27 cellular contexts compared by ENCODE assay signal in the genomic region with DNA sequence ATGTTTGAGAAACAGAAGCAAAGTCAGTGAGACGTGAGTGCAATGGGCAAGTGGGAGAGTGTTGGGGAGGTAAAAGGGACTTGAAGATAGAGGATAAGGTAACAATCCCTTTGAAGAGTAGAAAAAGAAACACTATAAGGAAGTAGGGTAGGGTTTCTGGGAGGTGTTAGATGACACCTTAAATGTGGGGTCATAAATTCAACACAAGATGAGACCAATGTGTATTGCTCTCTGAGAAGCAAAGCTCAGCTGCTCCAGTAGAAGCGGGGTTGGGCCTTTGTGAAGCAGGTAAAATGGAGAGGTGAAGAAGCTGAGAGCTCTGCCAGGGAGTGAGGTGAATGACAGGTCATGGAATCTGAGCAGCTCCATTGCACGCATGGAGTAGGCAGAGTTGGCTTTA.
"Had no signal": no experiment of that assay in that cellular context is flagged by ENCODE, and none has a peak within 500 bp of the region (broad histone marks: within the 10 kb centered on the region; RNA-seq: fewer than 3 reads in every experiment).

No MANE protein-coding gene starts in this region.

- H3K79me2 ChIP-seq: parathyroid adenoma had no signal

- DNase-seq: naive thymus-derived CD4-positive, alpha-beta T cell; natural killer cell; nucleus accumbens; ovary; posterior cingulate gyrus; psoas muscle; right cardiac atrium; right lobe of liver; sigmoid colon; small intestine; stimulated activated CD4-positive, alpha-beta T cell treated with anti-CD3 and anti-CD28 coated beads, Interleukin-1b, Interleukin-23, amount 100 ng/mL, for 48 hours; stimulated activated CD4-positive, alpha-beta T cell treated with anti-CD3 and anti-CD28 coated beads, Interleukin-4, amount 100 ng/mL, for 1 hour; stimulated activated CD4-positive, alpha-beta T cell treated with anti-CD3 and anti-CD28 coated beads, Interleukin-4, amount 100 ng/mL, for 4 hours; stimulated activated CD8-positive, alpha-beta memory T cell treated with anti-CD3 and anti-CD28 coated beads, Interleukin-4, amount 100 ng/mL, for 48 hours; stimulated activated naive CD4-positive, alpha-beta T cell; stimulated activated naive CD8-positive, alpha-beta T cell treated with anti-CD3 and anti-CD28 coated beads, Interleukin-15, amount 100 ng/mL, for 72 hours; stimulated activated naive CD8-positive, alpha-beta T cell treated with anti-CD3 and anti-CD28 coated beads, Interleukin-15, Interleukin-2, amounts not matched to agents 100 U/mL and 50 U/mL, for 24 hours; substantia nigra; testis; tibial artery; transverse colon; upper lobe of right lung; uterus had no signal

- ATAC-seq: naive thymus-derived CD4-positive, alpha-beta T cell; natural killer cell; psoas muscle; right cardiac atrium; right lobe of liver; stimulated activated memory B cell treated with anti-CD40 and anti-IgM and Interleukin-4, amounts not matched to agents 10 μg/mL and 1 μg/mL and 100 μg/mL, for 72 hours; stimulated activated naive CD8-positive, alpha-beta T cell treated with anti-CD3 and anti-CD28 coated beads, Interleukin-15, amount 100 ng/mL, for 72 hours; stimulated activated naive CD8-positive, alpha-beta T cell treated with anti-CD3 and anti-CD28 coated beads, Interleukin-15, Interleukin-2, amounts not matched to agents 100 U/mL and 50 U/mL, for 24 hours; upper lobe of right lung had no signal

- H3K4me3 ChIP-seq: ovary, psoas muscle, right lobe of liver, sigmoid colon, suprapubic skin, testis, tibial artery, transverse colon, upper lobe of right lung, uterus had no signal

- H3K9me3 ChIP-seq: neutrophil, ovary, psoas muscle, right lobe of liver, sigmoid colon, suprapubic skin, testis, tibial artery, transverse colon, upper lobe of right lung, uterus had no signal

- H3K36me3 ChIP-seq: neutrophil, ovary, right lobe of liver, sigmoid colon, suprapubic skin, tibial artery, transverse colon, upper lobe of right lung, uterus had no signal

- H3K4me1 ChIP-seq: parathyroid adenoma, psoas muscle, right lobe of liver, sigmoid colon, suprapubic skin, testis, tibial artery, transverse colon, upper lobe of right lung, uterus had no signal

- H2AFZ ChIP-seq: parathyroid adenoma had no signal

- H3K9ac ChIP-seq: parathyroid adenoma had no signal

- H3K27me3 ChIP-seq: neutrophil, ovary, right lobe of liver, sigmoid colon, suprapubic skin, testis, tibial artery, transverse colon, upper lobe of right lung, uterus had no signal

- H3K27ac ChIP-seq: neutrophil, ovary, parathyroid adenoma, psoas muscle, right lobe of liver, sigmoid colon, suprapubic skin, testis, tibial artery, transverse colon, upper lobe of right lung, uterus had no signal
